In genomic region chr2:183038341-183039300, GRCh38 we compare ENCODE assay signal across 8 cellular contexts. TPM values are rescaled to one million over a fixed set of nuclear protein-coding genes. Genes with fewer than 3 reads are reported as not detected.
DNase-seq lines count a peak whose midpoint lies in the region; ATAC-seq and TF ChIP-seq lines count a peak whose summit lies in the region.

Gene NCKAP1 (minus strand): TSS chr2:183038457. CDS start chr2:183038099, 358 bp downstream.

- H3K36me3 ChIP-seq in heart left ventricle (no peaks in the 10 kb centered on the region), parathyroid adenoma (ENCODE audit: control insufficient read depth, insufficient read depth, low read length) (no peaks in the 10 kb centered on the region), thymus (ENCODE audit: control insufficient read depth, insufficient read depth) (no peaks in the 10 kb centered on the region)

- peak within 1 kb of the TSS; percentile 79 for H3K9ac ChIP-seq in parathyroid adenoma

- ATAC-seq in GM21825 (IDR thresholded peaks at IDR 0.05; ENCODE audit: unreplicated experiment): peak; percentile 80
- ATAC-seq in T-cell (replicated peaks in 1 of 4): peak; percentile 84 to 87 (median 86)
- ATAC-seq in heart left ventricle: peak; percentile 78 to 94 (median 92)

- H3K36me3 Mint-ChIP-seq in T-cell: no peaks in the 10 kb centered on the region

- H2AFZ ChIP-seq in parathyroid adenoma: peak within 1 kb of the TSS; percentile 98

- H3K9me3 ChIP-seq in heart left ventricle (no peaks in the 10 kb centered on the region), parathyroid adenoma (ENCODE audit: control insufficient read depth, low read length) (no peaks in the 10 kb centered on the region), thymus (ENCODE audit: control insufficient read depth) (no peaks in the 10 kb centered on the region)

- peaks cover 19% of the 10 kb centered on the region for H3K79me2 ChIP-seq in parathyroid adenoma

- POLR2A ChIA-PET in T-cell (lab: Charles Lee): no interaction called here

- H3K4me3 ChIP-seq in heart left ventricle (peak within 1 kb of the TSS; percentile 74 to 92 (median 87)), parathyroid adenoma (ENCODE audit: low read depth, low read length) (peak within 1 kb of the TSS; percentile 88), thymus (ENCODE audit: low read length) (peak within 1 kb of the TSS; percentile 75)

- H3K4me3 Mint-ChIP-seq in T-cell: peak within 1 kb of the TSS; percentile 78 to 83 (median 82)

- H3K4me2 ChIP-seq in parathyroid adenoma (ENCODE audit: low read length): peak within 1 kb of the TSS; percentile 79

- 2 to 8% (median 3%) methylated on average over 19 to 68 of the region's 68 CpGs for WGBS in heart left ventricle, 4 donors
- 3% methylated on average over 68 of the region's 68 CpGs for WGBS in thymus

- H3K27me3 Mint-ChIP-seq in T-cell: peaks cover 38 to 50% of the 10 kb centered on the region in 2 donors

- H3K27ac ChIP-seq in heart left ventricle: peak within 1 kb of the TSS; percentile 94 to 99 (median 98)
- H3K27ac ChIP-seq in parathyroid adenoma: peak within 1 kb of the TSS; percentile 89
- peak within 1 kb of the TSS; percentile 81 for H3K27ac ChIP-seq in thymus (ENCODE audit: low read depth)

- H3K4me1 ChIP-seq in heart left ventricle: peaks cover 13 to 51% (median 34%) of the 10 kb centered on the region in 12 donors
- no peaks in the 10 kb centered on the region for H3K4me1 ChIP-seq in parathyroid adenoma
- peaks cover 10% of the 10 kb centered on the region for H3K4me1 ChIP-seq in thymus (ENCODE audit: control insufficient read depth, insufficient read depth, low read length)

- intact Hi-C loops in heart left ventricle (cut with DNase I): loop anchor here in 7 of 10 donors (1.0 to 10.0 kb wide), 8 partner anchors 36 to 86 kb away; partner anchors contain the start of genes DUSP19 (in 5 of the 7) and NUP35 (in 2 of the 7)

- TF ChIP-seq CTCF in LNCAP (IDR thresholded peaks at IDR 0.05) (peak; percentile 81), heart left ventricle (IDR thresholded peaks at IDR 0.05) (peak; percentile 46 to 99 (median 94)), parathyroid adenoma (IDR thresholded peaks at IDR 0.05) (peak; percentile 91)

- peak within 1 kb of the TSS in 1 of 2 donors; percentile 22 for H3K27ac Mint-ChIP-seq in T-cell

- no peak for TF ChIP-seq POLR2A in heart left ventricle (IDR thresholded peaks at IDR 0.05)

- no peaks in the 10 kb centered on the region for H3K9me3 Mint-ChIP-seq in T-cell

- DNase-seq in EH (ENCODE audit: low read depth) (peak; percentile 88), T-cell (peak; percentile 49 to 82 (median 74)), amniotic epithelial cell (ENCODE audit: low read depth) (peak; percentile 68), heart left ventricle (peak; percentile 92 to 96 (median 93))

- peaks cover 0 to 86% (median 0%) of the 10 kb centered on the region in 9 donors for H3K27me3 ChIP-seq in heart left ventricle
- no peaks in the 10 kb centered on the region for H3K27me3 ChIP-seq in parathyroid adenoma (ENCODE audit: control insufficient read depth, insufficient read depth, low read length)
- H3K27me3 ChIP-seq in thymus (ENCODE audit: control insufficient read depth, insufficient read depth): peaks cover 27% of the 10 kb centered on the region

- peaks cover 32 to 40% (median 37%) of the 10 kb centered on the region in 3 donors for H3K4me1 Mint-ChIP-seq in T-cell

- CTCF ChIA-PET in T-cell (lab: Charles Lee): interaction anchor here in 1 of 2 donors (0.8 kb wide), 1 partner anchor 59 kb away, joined by 3 read pairs; no protein-coding TSS in a partner anchor

RNA-seq across cellular contexts. Expression of gene NCKAP1, which starts in this region (rescaled TPM):
- total RNA-seq in T-cell (1 to 10 TPM; 2.6 to 7.6 (median 4.9) TPM), heart left ventricle (100 to 1,000 TPM; 113 to 164 (median 138) TPM)
- polyA plus RNA-seq in heart left ventricle (100 to 1,000 TPM in 1 of 2 donors, 10 to 100 TPM in 1; 33.5 to 168 TPM), thymus (36.8 TPM)

Comparison
In these comparisons a context has a peak if more than half of its experiments do, and no peak if none do; other contexts are left out.
1. Peak in every context shown above with its lines: DNase-seq, ATAC-seq, H3K4me3 ChIP-seq and H3K27ac ChIP-seq.
2. RNA of gene NCKAP1 (total RNA-seq): 113 to 164 TPM in heart left ventricle; 2.6 to 7.6 TPM in T-cell; every median in the first group is over 10 times any median in the second.